9 cellular contexts compared by ENCODE assay signal in genomic region chr6:33700391-33701050, GRCh38. TPM values are rescaled to one million over a fixed set of nuclear protein-coding genes. Genes with fewer than 3 reads are reported as not detected.
DNase-seq lines count a peak whose midpoint lies in the region; ATAC-seq and TF ChIP-seq lines count a peak whose summit lies in the region.
"Had no signal": no experiment of that assay in that cellular context is flagged by ENCODE, and none has a peak within 500 bp of the region (broad histone marks: within the 10 kb centered on the region; RNA-seq: fewer than 3 reads in every experiment).

No MANE protein-coding gene starts in this region.

- no peaks in the 10 kb centered on the region for H3K4me1 ChIP-seq in Caco-2

- POLR2A ChIA-PET in Caco-2 (lab: Charles Lee) = interaction anchor here (0.6 kb wide), 1 partner anchor 11 kb away, joined by 4 read pairs; the partner anchor contains the start of gene UQCC2

- no peak overlapping the region for H3K4me3 Mint-ChIP-seq in Caco-2 (ENCODE audit: unreplicated experiment)
- H3K4me3 Mint-ChIP-seq in stimulated activated naive B cell treated with anti-CD40 and anti-IgM and Interleukin-4, amounts not matched to agents 10 μg/mL and 1 μg/mL and 100 μg/mL, for 72 hours = peak overlapping the region in 1 of 2 donors; percentile 45

- H3K27me3 ChIP-seq in Caco-2 (replicated peaks; ENCODE audit: control insufficient read depth, insufficient read depth, low read length) = no peaks in the 10 kb centered on the region

- no peaks in the 10 kb centered on the region for H3K9me3 ChIP-seq in Caco-2

- no peak overlapping the region for H3K4me3 ChIP-seq in Caco-2 (ENCODE audit: low read depth, low read length)

- H3K27ac Mint-ChIP-seq in Caco-2 (ENCODE audit: unreplicated experiment) = no peak overlapping the region
- peak overlapping the region; percentile 91 for H3K27ac Mint-ChIP-seq in stimulated activated naive B cell treated with anti-CD40 and anti-IgM and Interleukin-4, amounts not matched to agents 10 μg/mL and 1 μg/mL and 100 μg/mL, for 72 hours

- H3K27me3 Mint-ChIP-seq in Caco-2 (ENCODE audit: insufficient read depth, unreplicated experiment) = no peaks in the 10 kb centered on the region
- H3K27me3 Mint-ChIP-seq in stimulated activated naive B cell treated with anti-CD40 and anti-IgM and Interleukin-4, amounts not matched to agents 10 μg/mL and 1 μg/mL and 100 μg/mL, for 72 hours = no peaks in the 10 kb centered on the region

- H3K4me1 Mint-ChIP-seq in Caco-2 (ENCODE audit: low read depth, unreplicated experiment) = no peaks in the 10 kb centered on the region
- peaks cover 44 to 69% of the 10 kb centered on the region in 2 donors for H3K4me1 Mint-ChIP-seq in stimulated activated naive B cell treated with anti-CD40 and anti-IgM and Interleukin-4, amounts not matched to agents 10 μg/mL and 1 μg/mL and 100 μg/mL, for 72 hours

- no TSS peak for BruUV-seq in Caco-2 (replicated peaks; lab: Mats Ljungman, UMichigan)

- no peaks in the 10 kb centered on the region for H3K9me3 Mint-ChIP-seq in Caco-2 (ENCODE audit: unreplicated experiment)
- no peaks in the 10 kb centered on the region for H3K9me3 Mint-ChIP-seq in stimulated activated naive B cell treated with anti-CD40 and anti-IgM and Interleukin-4, amounts not matched to agents 10 μg/mL and 1 μg/mL and 100 μg/mL, for 72 hours

- DNase-seq in Caco-2 (peak; percentile 74 to 77), H4 (ENCODE audit: low spot score) (peak; percentile 70), NCI-H2196 (lab: John Stamatoyannopoulos, UW; ENCODE audit: unreplicated experiment) (peak; percentile 69), mucosa of gallbladder (ENCODE audit: low spot score) (peak; percentile 65)
- peak; percentile 79 for DNase-seq in activated CD4-positive, alpha-beta T cell treated with anti-CD3 and anti-CD28 coated beads, Interleukin-2, amount 50 U/mL, for 1 hour
- peak; percentile 40 for DNase-seq in effector CD8-positive, alpha-beta T cell (lab: John Stamatoyannopoulos, UW)
- peak; percentile 61 for DNase-seq in stimulated activated naive B cell treated with anti-CD40 and anti-IgM and Interleukin-4, amounts not matched to agents 10 μg/mL and 1 μg/mL and 100 μg/mL, for 72 hours

- intact Hi-C loops in Caco-2 (cut with micrococcal nuclease; ENCODE audit: unreplicated experiment) = loop anchor here (1.0 kb wide), 1 partner anchor 110 kb away; no protein-coding TSS in a partner anchor

- TF ChIP-seq CTCF in Caco-2 (IDR thresholded peaks at IDR 0.05; ENCODE audit: insufficient read depth in 1 of 2, low read depth in 1 of 2, low read length in 1 of 2, severe bottlenecking in 1 of 2, unreplicated experiment in 1 of 2) = peak; percentile 64 to 85

- H3K36me3 ChIP-seq in Caco-2 (ENCODE audit: control insufficient read depth, insufficient read depth, low read length) = peaks cover 9% of the 10 kb centered on the region

- CTCF ChIA-PET in Caco-2 (lab: Charles Lee) = interaction anchor here (0.6 to 2.1 kb wide), 7 partner anchors 9 to 121 kb away, joined by 3 to 17 read pairs (median 5); partner anchors contain the start of genes BAK1 and UQCC2

- peaks cover 57% of the 10 kb centered on the region for H3K36me3 Mint-ChIP-seq in Caco-2 (ENCODE audit: insufficient read depth, unreplicated experiment)
- peaks cover 32 to 42% of the 10 kb centered on the region in 2 donors for H3K36me3 Mint-ChIP-seq in stimulated activated naive B cell treated with anti-CD40 and anti-IgM and Interleukin-4, amounts not matched to agents 10 μg/mL and 1 μg/mL and 100 μg/mL, for 72 hours

- ATAC-seq in stimulated activated naive B cell treated with anti-CD40 and anti-IgM and Interleukin-4, amounts not matched to agents 10 μg/mL and 1 μg/mL and 100 μg/mL, for 72 hours (replicated peaks) = peak; percentile 76 to 79
- no peak for ATAC-seq in GM19324 (IDR thresholded peaks at IDR 0.05; ENCODE audit: low FRiP score, unreplicated experiment)

RNA-seq across cellular contexts. Expression of gene UQCC2, which starts 11.0 kb away (rescaled TPM):
- total RNA-seq in Caco-2 (2022) = 115 and 122 TPM in 2 replicates
- 55.1 and 86.8 TPM in 2 replicates for total RNA-seq in H4 (2014; rRNA removed; shearing (Covaris generic))
- 44.3 TPM for total RNA-seq in mucosa of gallbladder

RNA-seq across cellular contexts. Expression of gene IP6K3, which starts 46.2 kb away (rescaled TPM):
- total RNA-seq in Caco-2 (2022) = 0.44 and 0.45 TPM in 2 replicates
- total RNA-seq in H4 (2014; rRNA removed; shearing (Covaris generic)) = 0.06 TPM in 1 of 2 replicates, not detected in the other
- 0.26 TPM for total RNA-seq in mucosa of gallbladder
- total RNA-seq: T-helper 1 cell treated with Interleukin-12 subunit alpha and Interleukin-12 subunit beta and Interleukin-4 antibody, amounts not matched to agents 30 ng/mL and 1 ng/mL, for 36 hours had no signal
